Comparison of ENCODE assay signal across 8 cellular contexts in genomic region chr17:51260960-51261958, GRCh38. TPM values are rescaled to one million over a fixed set of nuclear protein-coding genes. Genes with fewer than 3 reads are reported as not detected.
DNase-seq lines count a peak whose midpoint lies in the region; ATAC-seq and TF ChIP-seq lines count a peak whose summit lies in the region.

No MANE protein-coding gene starts in this region.

- ATAC-seq in GM18498 (IDR thresholded peaks at IDR 0.05; ENCODE audit: unreplicated experiment) = peak; percentile 68
- ATAC-seq in HG02610 (IDR thresholded peaks at IDR 0.05; ENCODE audit: unreplicated experiment) = peak; percentile 54

- BruUV-seq in MCF 10A (replicated peaks; lab: Mats Ljungman, UMichigan) = TSS peak; percentile 31

- DNase-seq in NB4 (ENCODE audit: low read depth) (peak; percentile 76), UCSD-AML1 (lab: John Stamatoyannopoulos, UW; ENCODE audit: unreplicated experiment) (peak; percentile 75), MCF 10A (ENCODE audit: unreplicated experiment) (peak; percentile 56), immature natural killer cell (peak; percentile 77 to 80 (median 79)), dedifferentiated amniotic fluid mesenchymal stem cell (ENCODE audit: extremely low spot score) (no peak)
- peak; percentile 78 for DNase-seq in stimulated activated CD4-positive, alpha-beta T cell treated with anti-CD3 and anti-CD28 coated beads, Interleukin-12 subunit alpha, Interleukin-12 subunit beta, amount 100 ng/mL, for 4 hours

- peak overlapping the region; percentile 94 for H3K4me3 ChIP-seq in NB4 (ENCODE audit: low read depth, low read length)

- H3K27me3 Mint-ChIP-seq in MCF 10A (ENCODE audit: insufficient read depth, unreplicated experiment) (no peaks in the 10 kb centered on the region), immature natural killer cell (ENCODE audit: low read depth in 3 of 3) (peaks cover 9 to 13% (median 12%) of the 10 kb centered on the region in 3 donors)

- CTCF ChIA-PET in MCF 10A (lab: Yijun Ruan, JAX) = interaction anchor here (0.8 kb wide), 1 partner anchor 11 kb away, joined by 4 read pairs; no protein-coding TSS in a partner anchor

- peaks cover 40% of the 10 kb centered on the region for H3K4me1 Mint-ChIP-seq in MCF 10A (ENCODE audit: insufficient read depth, unreplicated experiment)
- peaks cover 42 to 71% of the 10 kb centered on the region in 2 donors for H3K4me1 Mint-ChIP-seq in immature natural killer cell

- H3K9me3 Mint-ChIP-seq in MCF 10A (ENCODE audit: unreplicated experiment) = no peaks in the 10 kb centered on the region
- no peaks in the 10 kb centered on the region for H3K9me3 Mint-ChIP-seq in immature natural killer cell

- TF ChIP-seq CTCF in NB4 (IDR thresholded peaks at IDR 0.05; ENCODE audit: low read depth, low read length) (no peak), MCF 10A (IDR thresholded peaks at IDR 0.05; ENCODE audit: unreplicated experiment) (no peak)

- H3K36me3 Mint-ChIP-seq in MCF 10A (ENCODE audit: insufficient read depth, unreplicated experiment) (peaks cover 51% of the 10 kb centered on the region), immature natural killer cell (peaks cover 3 to 7% (median 6%) of the 10 kb centered on the region in 3 donors)

- POLR2A ChIA-PET in MCF 10A (lab: Yijun Ruan, JAX) = interaction anchor here (0.6 to 2.3 kb wide), 15 partner anchors 10 to 1584 kb away, joined by 3 to 11 read pairs (median 3); partner anchors contain the start of genes NME1 and NME2

- intact Hi-C loops in MCF 10A (cut with micrococcal nuclease) = loop anchor here (2.0 kb wide), 1 partner anchor 94 kb away; the partner anchor contains the start of gene NME2

- TF ChIP-seq POLR2A in NB4 (IDR thresholded peaks at IDR 0.05; ENCODE audit: extremely low read depth, insufficient read length) = no peak

- H3K4me3 Mint-ChIP-seq in MCF 10A (ENCODE audit: unreplicated experiment) (peak overlapping the region; percentile 74), immature natural killer cell (peak overlapping the region; percentile 85 to 98 (median 96))

- H3K27ac Mint-ChIP-seq in MCF 10A (ENCODE audit: low read depth, unreplicated experiment) (no peak overlapping the region), immature natural killer cell (peak overlapping the region; percentile 50 to 99 (median 86))

RNA-seq across cellular contexts. Expression of gene UTP18, which starts 0.9 kb away (rescaled TPM):
- total RNA-seq in MCF 10A (2022) = 25.3 and 27.8 TPM in 2 replicates
- polyA plus RNA-seq in immature natural killer cell = 10 to 100 TPM; 28.1 to 44.5 (median 35.9) TPM

RNA-seq across cellular contexts. Expression of gene MBTD1, which starts 1.4 kb away (rescaled TPM):
- 7.4 and 7.7 TPM in 2 replicates for total RNA-seq in MCF 10A (2022)
- 1 to 10 TPM; 4.0 to 7.6 (median 6.9) TPM for polyA plus RNA-seq in immature natural killer cell
